1 cellular context compared by ENCODE assay signal in genomic region chr12:101592448-101592847, GRCh38.
TF ChIP-seq lines count a peak whose summit lies in the region.

No MANE protein-coding gene starts in this region.

TF ChIP-seq in HepG2, 621 proteins besides CTCF, POLR2A, EP300 and RAD21 (continued from another document):
- TF ChIP-seq, protein P1, sequence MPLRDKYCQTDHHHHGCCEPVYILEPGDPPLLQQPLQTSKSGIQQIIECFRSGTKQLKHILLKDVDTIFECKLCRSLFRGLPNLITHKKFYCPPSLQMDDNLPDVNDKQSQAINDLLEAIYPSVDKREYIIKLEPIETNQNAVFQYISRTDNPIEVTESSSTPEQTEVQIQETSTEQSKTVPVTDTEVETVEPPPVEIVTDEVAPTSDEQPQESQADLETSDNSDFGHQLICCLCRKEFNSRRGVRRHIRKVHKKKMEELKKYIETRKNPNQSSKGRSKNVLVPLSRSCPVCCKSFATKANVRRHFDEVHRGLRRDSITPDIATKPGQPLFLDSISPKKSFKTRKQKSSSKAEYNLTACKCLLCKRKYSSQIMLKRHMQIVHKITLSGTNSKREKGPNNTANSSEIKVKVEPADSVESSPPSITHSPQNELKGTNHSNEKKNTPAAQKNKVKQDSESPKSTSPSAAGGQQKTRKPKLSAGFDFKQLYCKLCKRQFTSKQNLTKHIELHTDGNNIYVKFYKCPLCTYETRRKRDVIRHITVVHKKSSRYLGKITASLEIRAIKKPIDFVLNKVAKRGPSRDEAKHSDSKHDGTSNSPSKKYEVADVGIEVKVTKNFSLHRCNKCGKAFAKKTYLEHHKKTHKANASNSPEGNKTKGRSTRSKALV (CRISPR knock-in tag; IDR thresholded peaks at IDR 0.05), result no peak
- TF ChIP-seq SYNCRIP (IDR thresholded peaks at IDR 0.05; ENCODE audit: insufficient read depth, low read depth, low read length) (no peak), ELF3 (CRISPR knock-in tag; IDR thresholded peaks at IDR 0.05) (no peak), PHF8 (CRISPR knock-in tag; IDR thresholded peaks at IDR 0.05) (no peak), GLMP (CRISPR knock-in tag; IDR thresholded peaks at IDR 0.05; ENCODE audit: borderline replicate concordance) (no peak), ZNF275 (CRISPR knock-in tag; IDR thresholded peaks at IDR 0.05; ENCODE audit: borderline replicate concordance) (no peak), RAD51 (IDR thresholded peaks at IDR 0.05; ENCODE audit: borderline replicate concordance) (no peak), MAF1 (CRISPR knock-in tag; IDR thresholded peaks at IDR 0.05; ENCODE audit: borderline replicate concordance) (no peak), IKZF4 (CRISPR knock-in tag; IDR thresholded peaks at IDR 0.05; ENCODE audit: borderline replicate concordance, low read depth, not compliant biosample characterization) (no peak), ZNF75D (CRISPR knock-in tag; IDR thresholded peaks at IDR 0.05; ENCODE audit: borderline replicate concordance) (no peak)
